6 cellular contexts compared by ENCODE assay signal in genomic region chr6:75041381-75041780, GRCh38.
"Had no signal": no experiment of that assay in that cellular context is flagged by ENCODE, and none has a peak within 500 bp of the region (broad histone marks: within the 10 kb centered on the region; RNA-seq: fewer than 3 reads in every experiment).

No MANE protein-coding gene starts in this region.

- H3K4me1 Mint-ChIP-seq: H9, IgD-negative memory B cell had no signal

- H3K4me3 ChIP-seq: GM23248 had no signal

- DNase-seq: GM23248, H9, HCEC 1CT had no signal

- H3K27ac Mint-ChIP-seq: IgD-negative memory B cell had no signal

- ATAC-seq: HepG2 had no signal

- H3K4me3 Mint-ChIP-seq: H9, IgD-negative memory B cell had no signal

- H2AFZ ChIP-seq: GM23248 had no signal

- H3K27ac ChIP-seq: GM23248, HL-60 had no signal

- H3K36me3 Mint-ChIP-seq: IgD-negative memory B cell had no signal

- H3K27me3 Mint-ChIP-seq: IgD-negative memory B cell had no signal
